In genomic region chr7:131557521-131558385, GRCh38 we compare ENCODE assay signal across 8 cellular contexts. TPM values are rescaled to one million over a fixed set of nuclear protein-coding genes. Genes with fewer than 3 reads are reported as not detected.
A peak's percentile ranks its signal among the peaks of the same experiment; 100 is the strongest.
DNase-seq lines count a peak whose midpoint lies in the region; ATAC-seq and TF ChIP-seq lines count a peak whose summit lies in the region.

No MANE protein-coding gene starts in this region.

- H3K36me3 Mint-ChIP-seq in activated naive CD4-positive, alpha-beta T cell treated with anti-CD3 and anti-CD28 coated beads for 36 hours (ENCODE audit: low read depth) = no peaks in the 10 kb centered on the region

- peaks cover 36% of the 10 kb centered on the region for H3K79me2 ChIP-seq in mesendoderm (ENCODE audit: control insufficient read depth, insufficient read depth, low read length)

- CTCF ChIA-PET in activated naive CD4-positive, alpha-beta T cell treated with anti-CD3 and anti-CD28 coated beads for 36 hours (lab: Charles Lee) = interaction anchor here (0.5 kb wide), 1 partner anchor 50 kb away, joined by 3 read pairs; no protein-coding TSS in a partner anchor

- peak overlapping the region; percentile 10 for H2BK120ac ChIP-seq in mesendoderm (ENCODE audit: low read depth, low read length)

- ATAC-seq in HG02840 (IDR thresholded peaks at IDR 0.05; ENCODE audit: low FRiP score, unreplicated experiment) (no peak), foreskin keratinocyte (no peak), HG02885 (IDR thresholded peaks at IDR 0.05; ENCODE audit: poor library complexity, unreplicated experiment) (no peak)

- H3K4me1 ChIP-seq in colonic mucosa (peaks cover 7% of the 10 kb centered on the region), mesendoderm (ENCODE audit: control insufficient read depth, low read depth, low read length) (peaks cover 10% of the 10 kb centered on the region), urinary bladder (ENCODE audit: insufficient read depth) (no peaks in the 10 kb centered on the region), foreskin keratinocyte (peaks cover 5% of the 10 kb centered on the region)

- H3K56ac ChIP-seq in mesendoderm (ENCODE audit: low read length) = peak overlapping the region; percentile 75

- peak overlapping the region; percentile 7 for H3K23ac ChIP-seq in mesendoderm (ENCODE audit: low read length)

- H2AK5ac ChIP-seq in mesendoderm (ENCODE audit: low read length) = no peak overlapping the region

- H4K8ac ChIP-seq in mesendoderm (ENCODE audit: low read depth, low read length) = peak overlapping the region; percentile 77

- H3K27me3 ChIP-seq in colonic mucosa = peaks cover 17% of the 10 kb centered on the region
- no peaks in the 10 kb centered on the region for H3K27me3 ChIP-seq in mesendoderm (ENCODE audit: insufficient read depth, low read length, poor library complexity)
- H3K27me3 ChIP-seq in foreskin keratinocyte = peaks cover 85% of the 10 kb centered on the region

- H3K36me3 ChIP-seq in colonic mucosa (no peaks in the 10 kb centered on the region), mesendoderm (ENCODE audit: control insufficient read depth, insufficient read depth, low read length) (no peaks in the 10 kb centered on the region), urinary bladder (ENCODE audit: insufficient read depth) (no peaks in the 10 kb centered on the region)

- intact Hi-C loops in activated naive CD4-positive, alpha-beta T cell treated with anti-CD3 and anti-CD28 coated beads for 36 hours (cut with micrococcal nuclease) = no loop called here
- intact Hi-C loops in colonic mucosa (cut with DNase I) = no loop called here

- no peak overlapping the region for H2BK15ac ChIP-seq in mesendoderm (replicated peaks; ENCODE audit: low read depth)

- TF ChIP-seq CTCF in colonic mucosa (IDR thresholded peaks at IDR 0.05) (no peak), foreskin keratinocyte (conservative IDR thresholded peaks at IDR 0.05) (no peak)

- H3K27me3 Mint-ChIP-seq in activated naive CD4-positive, alpha-beta T cell treated with anti-CD3 and anti-CD28 coated beads for 36 hours (ENCODE audit: low read depth) = peaks cover 48% of the 10 kb centered on the region

- no peak for DNase-seq in activated naive CD4-positive, alpha-beta T cell treated with anti-CD3 and anti-CD28 coated beads for 36 hours
- DNase-seq in activated naive CD4-positive, alpha-beta T cell treated with Interleukin-2 at 50 U/mL for 16 hours = no peak
- DNase-seq in colonic mucosa = peak; percentile 41
- DNase-seq in mesendoderm = peak; percentile 94
- no peak for DNase-seq in foreskin keratinocyte

- H3K4me2 ChIP-seq in mesendoderm (ENCODE audit: low read length) = peak overlapping the region; percentile 84

- H3K9ac ChIP-seq in colonic mucosa (ENCODE audit: low read depth in 2 of 2, low read length in 2 of 2) (peak overlapping the region; percentile 12 to 34), mesendoderm (ENCODE audit: low read length) (peak overlapping the region; percentile 71)

- H2BK5ac ChIP-seq in mesendoderm (ENCODE audit: low read length) = peak overlapping the region; percentile 65

- H3K4ac ChIP-seq in mesendoderm (ENCODE audit: low read depth, low read length) = peak overlapping the region; percentile 40

- no peak overlapping the region for H3K27ac ChIP-seq in colonic mucosa
- peak overlapping the region; percentile 97 for H3K27ac ChIP-seq in mesendoderm (ENCODE audit: low read depth, low read length)
- H3K27ac ChIP-seq in urinary bladder (ENCODE audit: low read depth) = no peak overlapping the region
- H3K27ac ChIP-seq in foreskin keratinocyte = no peak overlapping the region

- no peaks in the 10 kb centered on the region for H3K79me1 ChIP-seq in mesendoderm (ENCODE audit: low read length)

- H3K4me1 Mint-ChIP-seq in activated naive CD4-positive, alpha-beta T cell treated with anti-CD3 and anti-CD28 coated beads for 36 hours (ENCODE audit: low read depth) = peaks cover 12% of the 10 kb centered on the region

- no peaks in the 10 kb centered on the region for H3K9me3 Mint-ChIP-seq in activated naive CD4-positive, alpha-beta T cell treated with anti-CD3 and anti-CD28 coated beads for 36 hours

- H3K18ac ChIP-seq in mesendoderm (ENCODE audit: low read length) = peak overlapping the region; percentile 86

- H3K9me3 ChIP-seq in colonic mucosa = no peaks in the 10 kb centered on the region

- no peak overlapping the region for H3K27ac Mint-ChIP-seq in activated naive CD4-positive, alpha-beta T cell treated with anti-CD3 and anti-CD28 coated beads for 36 hours

- peak overlapping the region; percentile 61 for H3K4me3 Mint-ChIP-seq in activated naive CD4-positive, alpha-beta T cell treated with anti-CD3 and anti-CD28 coated beads for 36 hours

- no CpG with 5 or more reads among the region's 32 CpGs for WGBS in mesendoderm (ENCODE audit: extremely low coverage, insufficient coverage, low lambda C conversion rate)
- WGBS in urinary bladder = 5% methylated on average over 32 of the region's 32 CpGs

- peak overlapping the region; percentile 12 for H3K4me3 ChIP-seq in colonic mucosa
- peak overlapping the region; percentile 4 for H3K4me3 ChIP-seq in mesendoderm (ENCODE audit: low read length)
- H3K4me3 ChIP-seq in urinary bladder (ENCODE audit: low read depth, low read length) = peak overlapping the region; percentile 24

- no peak overlapping the region for H4K5ac ChIP-seq in mesendoderm (ENCODE audit: low read length)

RNA-seq across cellular contexts. Expression of gene PODXL, which starts 1.3 kb away (rescaled TPM):
- 1 to 10 TPM in 1 of 2 experiments, under 1 TPM in 1; 0.98 to 1.8 TPM for total RNA-seq in activated naive CD4-positive, alpha-beta T cell treated with anti-CD3 and anti-CD28 coated beads for 36 hours
- 10 to 100 TPM; 11.2 to 14.6 TPM for total RNA-seq in colonic mucosa
- 242 TPM for polyA plus RNA-seq in mesendoderm (2013, experiment 1 of 2)
- polyA plus RNA-seq in mesendoderm (2013, experiment 2 of 2) = 262 TPM
- 18.7 TPM for total RNA-seq in urinary bladder
- polyA plus RNA-seq in urinary bladder = 30.8 TPM
- 0.53 and 2.3 TPM in 2 replicates for total RNA-seq in foreskin keratinocyte
- 0.17 and 0.72 TPM in 2 replicates for polyA plus RNA-seq in foreskin keratinocyte

Comparison
In these comparisons a context has a peak if more than half of its experiments do, and no peak if none do; other contexts are left out.
1. DNase-seq: peak in colonic mucosa (single experiment) and mesendoderm (single experiment); none in activated naive CD4-positive, alpha-beta T cell treated with anti-CD3 and anti-CD28 coated beads for 36 hours (single experiment), activated naive CD4-positive, alpha-beta T cell treated with Interleukin-2 at 50 U/mL for 16 hours (single experiment) and foreskin keratinocyte (0 of 2).
2. Peak in every context shown above with its lines, with median percentiles within 50 percentile points of each other: H3K4me3 ChIP-seq.